9 cellular contexts compared by ENCODE assay signal in genomic region chr16:11379420-11379819, GRCh38. TPM values are rescaled to one million over a fixed set of nuclear protein-coding genes. Genes with fewer than 3 reads are reported as not detected.
DNase-seq lines count a peak whose midpoint lies in the region; ATAC-seq and TF ChIP-seq lines count a peak whose summit lies in the region.
"Had no signal": no experiment of that assay in that cellular context is flagged by ENCODE, and none has a peak within 500 bp of the region (broad histone marks: within the 10 kb centered on the region; RNA-seq: fewer than 3 reads in every experiment).

No MANE protein-coding gene starts in this region.

- peak; percentile 72 for ATAC-seq in HG02678 (IDR thresholded peaks at IDR 0.05; ENCODE audit: unreplicated experiment)

- 48 to 67% methylated on average over 7 of the region's 7 CpGs for WGBS in sigmoid colon, 2 donors

- H3K27me3 ChIP-seq in sigmoid colon: no peaks in the 10 kb centered on the region
- H3K27me3 ChIP-seq: ovary had no signal

- H3K36me3 ChIP-seq in sigmoid colon: no peaks in the 10 kb centered on the region
- H3K36me3 ChIP-seq: ovary had no signal

- TF ChIP-seq POLR2A in sigmoid colon (IDR thresholded peaks at IDR 0.05): no peak

- no peak overlapping the region for H3K27ac ChIP-seq in sigmoid colon
- H3K27ac ChIP-seq: ovary had no signal

- TF ChIP-seq CTCF in sigmoid colon (IDR thresholded peaks at IDR 0.05): no peak

- no peak for TF ChIP-seq EP300 in sigmoid colon (IDR thresholded peaks at IDR 0.05)

- H3K4me3 ChIP-seq in sigmoid colon: no peak overlapping the region
- H3K4me3 ChIP-seq: ovary had no signal

- in situ Hi-C loops in G401 (cut with HindIII; ENCODE audit: low sequenced_read_pairs): no loop called here

- H3K9me3 ChIP-seq in sigmoid colon: no peaks in the 10 kb centered on the region
- H3K9me3 ChIP-seq: ovary had no signal

- intact Hi-C loops in sigmoid colon (cut with DNase I): no loop called here

- no peaks in the 10 kb centered on the region for H3K4me1 ChIP-seq in sigmoid colon

- DNase-seq in NCI-H748 (lab: John Stamatoyannopoulos, UW; ENCODE audit: unreplicated experiment) (peak; percentile 29), NCI-H748 treated with DMSO at 0.1 percent for 48 hours (lab: John Stamatoyannopoulos, UW) (no peak), sigmoid colon (peak; percentile 41), DMS79 (lab: John Stamatoyannopoulos, UW) (no peak), G401 (ENCODE audit: low spot score) (no peak), HuH-7.5 (ENCODE audit: low spot score) (no peak)
- DNase-seq in activated CD4-positive, alpha-beta T cell treated with anti-CD3 and anti-CD28 coated beads, Interleukin-2, amount 50 U/mL, for 48 hours: peak; percentile 65 to 68
- DNase-seq: ovary had no signal

RNA-seq across cellular contexts. Expression of gene RMI2, which starts 34.2 kb away (rescaled TPM):
- total RNA-seq in sigmoid colon: 1 to 10 TPM in 2 of 4 donors, under 1 TPM in 2; 0.36 to 2.2 (median 1.2) TPM
- polyA plus RNA-seq in sigmoid colon: 10 to 100 TPM in 1 of 3 donors, 1 to 10 TPM in 2; 5.4 to 19.3 (median 8.1) TPM
- total RNA-seq in G401 (2014; rRNA removed; shearing (Covaris generic)): 63.3 and 67.3 TPM in 2 replicates

Comparison
In these comparisons a context has a peak if more than half of its experiments do, and no peak if none do; other contexts are left out.
1. DNase-seq: peak in NCI-H748 (single experiment), activated CD4-positive, alpha-beta T cell treated with anti-CD3 and anti-CD28 coated beads, Interleukin-2, amount 50 U/mL, for 48 hours (2 of 2) and sigmoid colon (single experiment); none in NCI-H748 treated with DMSO at 0.1 percent for 48 hours (single experiment), DMS79 (single experiment), G401 (single experiment) and HuH-7.5 (single experiment).
2. RNA of gene RMI2, which starts 34.2 kb away (total RNA-seq): 63.3 to 67.3 TPM in G401; 0.36 to 2.2 TPM in sigmoid colon; every median in the first group is over 10 times any median in the second.